In the genomic region with DNA sequence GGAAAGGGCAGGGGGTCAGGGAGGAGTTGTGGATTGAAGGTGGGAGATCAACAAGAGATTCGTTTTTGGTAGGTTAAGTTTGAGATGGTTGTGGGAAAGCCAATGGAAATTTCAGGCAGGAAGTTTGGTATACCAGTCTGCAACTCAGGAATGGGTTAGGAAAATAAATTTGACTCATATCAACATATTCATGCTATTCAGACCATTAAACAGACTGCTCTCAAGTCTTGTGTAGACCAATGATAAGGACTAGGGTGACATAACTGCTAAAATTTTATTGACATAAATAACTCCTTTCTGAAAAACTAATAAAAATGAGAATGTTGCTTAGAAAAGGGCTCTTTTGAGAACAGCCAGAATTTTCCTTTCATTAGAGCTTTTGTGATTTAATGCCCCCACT, we compare ENCODE assay signal across 25 cellular contexts. TPM values are rescaled to one million over a fixed set of nuclear protein-coding genes. Genes with fewer than 3 reads are reported as not detected.
DNase-seq lines count a peak whose midpoint lies in the region; ATAC-seq and TF ChIP-seq lines count a peak whose summit lies in the region.
"Had no signal": no experiment of that assay in that cellular context is flagged by ENCODE, and none has a peak within 500 bp of the region (broad histone marks: within the 10 kb centered on the region; RNA-seq: fewer than 3 reads in every experiment).

No MANE protein-coding gene starts in this region.

- H3K9ac ChIP-seq in OCI-LY3 (ENCODE audit: low read length) = no peak overlapping the region
- H3K9ac ChIP-seq: parathyroid adenoma had no signal

- H3K4me3 ChIP-seq in GM23338 = no peak overlapping the region
- H3K4me3 ChIP-seq in OCI-LY3 (ENCODE audit: low read length) = no peak overlapping the region; the same call in 1 of the 2 replicates
- no peak overlapping the region for H3K4me3 ChIP-seq in HAP-1

- peaks cover 57% of the 10 kb centered on the region for H3K4me1 ChIP-seq in GM23338 (ENCODE audit: insufficient read depth)
- H3K4me1 ChIP-seq in OCI-LY3 (ENCODE audit: low read length) = peaks cover 45% of the 10 kb centered on the region
- H3K4me1 ChIP-seq in HAP-1 = peaks cover 33% of the 10 kb centered on the region

- ATAC-seq in GM23338 = no peak
- ATAC-seq in stimulated activated naive B cell treated with anti-CD40 and anti-IgM and Interleukin-4, amounts not matched to agents 10 μg/mL and 1 μg/mL and 100 μg/mL, for 72 hours (replicated peaks) = no peak
- ATAC-seq: esophagus mucosa; natural killer cell treated with Interleukin-12 subunit alpha and Interleukin-12 subunit beta and Interleukin-15 and Interleukin-18, amount 100 ng/mL, for 72 hours had no signal

- peaks cover 93% of the 10 kb centered on the region for H3K79me2 ChIP-seq in GM23338 (replicated peaks; ENCODE audit: insufficient read depth)
- no peaks in the 10 kb centered on the region for H3K79me2 ChIP-seq in OCI-LY3 (ENCODE audit: low read length)

- TF ChIP-seq CTCF in GM23338 (conservative IDR thresholded peaks at IDR 0.05; ENCODE audit: low read depth in 2 of 2) (no peak), OCI-LY3 (IDR thresholded peaks at IDR 0.05; ENCODE audit: low read depth, low read length) (no peak), glutamatergic neuron (IDR thresholded peaks at IDR 0.05; ENCODE audit: partially characterized antibody, unreplicated experiment) (no peak)

- H3K9me2 ChIP-seq in GM23338 (ENCODE audit: insufficient read depth) = no peaks in the 10 kb centered on the region

- no peaks in the 10 kb centered on the region for H3F3A ChIP-seq in GM23338 (replicated peaks; ENCODE audit: low read depth)

- no peaks in the 10 kb centered on the region for H3K36me3 ChIP-seq in GM23338 (ENCODE audit: insufficient read depth)
- no peaks in the 10 kb centered on the region for H3K36me3 ChIP-seq in OCI-LY3 (replicated peaks; ENCODE audit: low read depth, low read length)
- no peaks in the 10 kb centered on the region for H3K36me3 ChIP-seq in HAP-1 (replicated peaks)

- H3K36me3 Mint-ChIP-seq in GM23338 (ENCODE audit: low read depth) (no peaks in the 10 kb centered on the region), glutamatergic neuron (ENCODE audit: unreplicated experiment) (no peaks in the 10 kb centered on the region)
- peaks cover 0 to 5% of the 10 kb centered on the region in 2 donors for H3K36me3 Mint-ChIP-seq in stimulated activated naive B cell treated with anti-CD40 and anti-IgM and Interleukin-4, amounts not matched to agents 10 μg/mL and 1 μg/mL and 100 μg/mL, for 72 hours
- H3K36me3 Mint-ChIP-seq: activated naive CD4-positive, alpha-beta T cell treated with anti-CD3 and anti-CD28 coated beads, Interleukin-2, amount 10 ng/mL, durations not matched to agents 7 days and 5 days; CD8-positive, alpha-beta memory T cell; natural killer cell treated with Interleukin-12 subunit alpha and Interleukin-12 subunit beta and Interleukin-15 and Interleukin-18, amount 100 ng/mL, for 72 hours had no signal

- DNase-seq in GM23338 (ENCODE audit: low spot score) (no peak), glutamatergic neuron (no peak), occipital lobe (lab: John Stamatoyannopoulos, UW) (no peak), HAP-1 (ENCODE audit: low spot score in 2 of 2) (no peak), NCI-H2227 treated with DMSO at 0.1 percent for 48 hours (lab: John Stamatoyannopoulos, UW) (no peak)
- no peak for DNase-seq in stimulated activated naive B cell treated with anti-CD40 and anti-IgM and Interleukin-4, amounts not matched to agents 10 μg/mL and 1 μg/mL and 100 μg/mL, for 72 hours
- DNase-seq: activated CD4-positive, alpha-beta T cell treated with anti-CD3 and anti-CD28 coated beads for 1 hour; activated naive CD4-positive, alpha-beta T cell treated with anti-CD3 and anti-CD28 coated beads, Interleukin-2, amount 10 ng/mL, durations not matched to agents 7 days and 5 days; activated T-cell treated with anti-CD3 and anti-CD28 coated beads, Interleukin-2, amount 50 U/mL, for 48 hours; amygdala; CD8-positive, alpha-beta memory T cell; effector CD4-positive, alpha-beta T cell; midbrain; NCI-H1048; NCI-H2029; NCI-H345; NCI-H82; OCI-M1; SHP77; substantia nigra had no signal

- H4K20me1 ChIP-seq in GM23338 (replicated peaks; ENCODE audit: insufficient read depth) (peaks cover 12% of the 10 kb centered on the region; the same call in 1 of the 2 replicates), OCI-LY3 (ENCODE audit: insufficient read depth, low read length) (no peaks in the 10 kb centered on the region)

- H3K27ac Mint-ChIP-seq in GM23338 (peak overlapping the region; percentile 82), glutamatergic neuron (ENCODE audit: unreplicated experiment) (peak overlapping the region; percentile 34)
- H3K27ac Mint-ChIP-seq in stimulated activated naive B cell treated with anti-CD40 and anti-IgM and Interleukin-4, amounts not matched to agents 10 μg/mL and 1 μg/mL and 100 μg/mL, for 72 hours = peak overlapping the region; percentile 82
- H3K27ac Mint-ChIP-seq: activated naive CD4-positive, alpha-beta T cell treated with anti-CD3 and anti-CD28 coated beads, Interleukin-2, amount 10 ng/mL, durations not matched to agents 7 days and 5 days; natural killer cell treated with Interleukin-12 subunit alpha and Interleukin-12 subunit beta and Interleukin-15 and Interleukin-18, amount 100 ng/mL, for 72 hours had no signal

- H3K27me3 Mint-ChIP-seq in GM23338 (ENCODE audit: insufficient read depth, low read depth, poor library complexity) (peaks cover 11% of the 10 kb centered on the region), glutamatergic neuron (ENCODE audit: unreplicated experiment) (peaks cover 10% of the 10 kb centered on the region)
- no peaks in the 10 kb centered on the region for H3K27me3 Mint-ChIP-seq in stimulated activated naive B cell treated with anti-CD40 and anti-IgM and Interleukin-4, amounts not matched to agents 10 μg/mL and 1 μg/mL and 100 μg/mL, for 72 hours
- H3K27me3 Mint-ChIP-seq: activated naive CD4-positive, alpha-beta T cell treated with anti-CD3 and anti-CD28 coated beads, Interleukin-2, amount 10 ng/mL, durations not matched to agents 7 days and 5 days; CD8-positive, alpha-beta memory T cell; central memory CD8-positive, alpha-beta T cell had no signal

- peak overlapping the region; percentile 48 for H3K4me2 ChIP-seq in GM23338
- peak overlapping the region; percentile 61 for H3K4me2 ChIP-seq in OCI-LY3 (ENCODE audit: low read length)

- H3K4me1 Mint-ChIP-seq in GM23338 (peaks cover 68% of the 10 kb centered on the region), glutamatergic neuron (ENCODE audit: low read depth, unreplicated experiment) (peaks cover 52% of the 10 kb centered on the region)
- peaks cover 17 to 45% of the 10 kb centered on the region in 2 donors for H3K4me1 Mint-ChIP-seq in stimulated activated naive B cell treated with anti-CD40 and anti-IgM and Interleukin-4, amounts not matched to agents 10 μg/mL and 1 μg/mL and 100 μg/mL, for 72 hours
- H3K4me1 Mint-ChIP-seq: activated naive CD4-positive, alpha-beta T cell treated with anti-CD3 and anti-CD28 coated beads, Interleukin-2, amount 10 ng/mL, durations not matched to agents 7 days and 5 days; central memory CD8-positive, alpha-beta T cell had no signal

- H3K27ac ChIP-seq in GM23338 (ENCODE audit: low read depth) (no peak overlapping the region), OCI-LY3 (ENCODE audit: low read length) (peak overlapping the region; percentile 78)
- H3K27ac ChIP-seq: parathyroid adenoma had no signal

- H3K4me3 Mint-ChIP-seq in GM23338 = no peak overlapping the region
- no peak overlapping the region for H3K4me3 Mint-ChIP-seq in glutamatergic neuron (ENCODE audit: unreplicated experiment)
- peak overlapping the region in 1 of 2 donors; percentile 26 for H3K4me3 Mint-ChIP-seq in stimulated activated naive B cell treated with anti-CD40 and anti-IgM and Interleukin-4, amounts not matched to agents 10 μg/mL and 1 μg/mL and 100 μg/mL, for 72 hours
- H3K4me3 Mint-ChIP-seq: activated naive CD4-positive, alpha-beta T cell treated with anti-CD3 and anti-CD28 coated beads, Interleukin-2, amount 10 ng/mL, durations not matched to agents 7 days and 5 days; CD8-positive, alpha-beta memory T cell; central memory CD8-positive, alpha-beta T cell; natural killer cell treated with Interleukin-12 subunit alpha and Interleukin-12 subunit beta and Interleukin-15 and Interleukin-18, amount 100 ng/mL, for 72 hours had no signal

- H3K9me3 ChIP-seq in OCI-LY3 (ENCODE audit: insufficient read depth, low read length) = no peaks in the 10 kb centered on the region
- H3K9me3 ChIP-seq in HAP-1 = no peaks in the 10 kb centered on the region

- in situ Hi-C loops in HAP-1 (cut with MboI; ENCODE audit: low sequenced_read_pairs) = loop anchor here (25.0 kb wide), 1 partner anchor 752 kb away; no protein-coding TSS in a partner anchor

- no peak overlapping the region for H2AFZ ChIP-seq in GM23338
- no peak overlapping the region for H2AFZ ChIP-seq in OCI-LY3 (ENCODE audit: low read depth, low read length)
- H2AFZ ChIP-seq: parathyroid adenoma had no signal

- H3K27me3 ChIP-seq in GM23338 (ENCODE audit: insufficient read depth) (no peaks in the 10 kb centered on the region), OCI-LY3 (ENCODE audit: low read depth, low read length) (no peaks in the 10 kb centered on the region), HAP-1 (ENCODE audit: low read depth) (no peaks in the 10 kb centered on the region)

- H3K9me3 Mint-ChIP-seq in GM23338 (no peaks in the 10 kb centered on the region), glutamatergic neuron (ENCODE audit: unreplicated experiment) (peaks cover 14% of the 10 kb centered on the region)
- H3K9me3 Mint-ChIP-seq in stimulated activated naive B cell treated with anti-CD40 and anti-IgM and Interleukin-4, amounts not matched to agents 10 μg/mL and 1 μg/mL and 100 μg/mL, for 72 hours = peaks cover 0 to 6% of the 10 kb centered on the region in 2 donors
- H3K9me3 Mint-ChIP-seq: activated naive CD4-positive, alpha-beta T cell treated with anti-CD3 and anti-CD28 coated beads, Interleukin-2, amount 10 ng/mL, durations not matched to agents 7 days and 5 days; CD8-positive, alpha-beta memory T cell; central memory CD8-positive, alpha-beta T cell; natural killer cell treated with Interleukin-12 subunit alpha and Interleukin-12 subunit beta and Interleukin-15 and Interleukin-18, amount 100 ng/mL, for 72 hours had no signal

TF ChIP-seq in GM23338, 12 proteins besides CTCF, POLR2A, EP300 and RAD21:
- TF ChIP-seq STAT1 (IDR thresholded peaks at IDR 0.05; ENCODE audit: unreplicated experiment) = no peak

RNA-seq across cellular contexts. Expression of a gene that starts 60.0 kb away (rescaled TPM):
- total RNA-seq in GM23338 (2014; rRNA removed; shearing (Covaris generic)) = 81.8 and 82.8 TPM in 2 replicates
- polyA plus RNA-seq in GM23338 (2016; fragmentation: Nextera tagmentation; extraction: Ambion mirVana) = 79.9 and 112 TPM in 2 replicates
- total RNA-seq in glutamatergic neuron (ENCODE audit: unreplicated experiment) (314 TPM), occipital lobe (73.6 TPM)
